In genomic region chr11:64793271-64794160, GRCh38 we compare ENCODE assay signal across 13 cellular contexts. TPM values are rescaled to one million over a fixed set of nuclear protein-coding genes. Genes with fewer than 3 reads are reported as not detected.
DNase-seq lines count a peak whose midpoint lies in the region; ATAC-seq and TF ChIP-seq lines count a peak whose summit lies in the region.
"Had no signal": no experiment of that assay in that cellular context is flagged by ENCODE, and none has a peak within 500 bp of the region (broad histone marks: within the 10 kb centered on the region; RNA-seq: fewer than 3 reads in every experiment).

No MANE protein-coding gene starts in this region.

- H3K9me3 ChIP-seq in gastroesophageal sphincter (no peaks in the 10 kb centered on the region), spleen (no peaks in the 10 kb centered on the region)
- H3K9me3 ChIP-seq: neutrophil, stomach had no signal

- no peak for TF ChIP-seq EP300 in gastroesophageal sphincter (IDR thresholded peaks at IDR 0.05)

- H3K27me3 ChIP-seq in gastroesophageal sphincter, result no peaks in the 10 kb centered on the region
- no peaks in the 10 kb centered on the region for H3K27me3 ChIP-seq in spleen (replicated peaks in 1 of 7)
- H3K27me3 ChIP-seq: neutrophil, stomach had no signal

- TF ChIP-seq POLR2A in gastroesophageal sphincter (IDR thresholded peaks at IDR 0.05) (no peak), spleen (IDR thresholded peaks at IDR 0.05) (no peak)

- ATAC-seq in gastroesophageal sphincter, result peak; percentile 40
- no peak for ATAC-seq in GM19395 (IDR thresholded peaks at IDR 0.05; ENCODE audit: unreplicated experiment)
- no peak for ATAC-seq in HG03432 (IDR thresholded peaks at IDR 0.05; ENCODE audit: unreplicated experiment)
- no peak for ATAC-seq in GM21723 (IDR thresholded peaks at IDR 0.05; ENCODE audit: unreplicated experiment)

- H3K36me3 ChIP-seq in gastroesophageal sphincter, result peaks cover 0 to 76% of the 10 kb centered on the region in 2 donors
- H3K36me3 ChIP-seq in spleen, result peaks cover 0 to 96% (median 54%) of the 10 kb centered on the region in 6 donors

- H3K4me1 ChIP-seq in gastroesophageal sphincter (no peaks in the 10 kb centered on the region), spleen (peaks cover 6 to 73% (median 49%) of the 10 kb centered on the region in 6 donors)
- H3K4me1 ChIP-seq: stomach had no signal

- H3K27me3 Mint-ChIP-seq in activated naive CD4-positive, alpha-beta T cell treated with anti-CD3 and anti-CD28 coated beads for 36 hours (ENCODE audit: low read depth), result no peaks in the 10 kb centered on the region
- H3K27me3 Mint-ChIP-seq: dendritic cell treated with granulocyte-macrophage colony-stimulating factor and Interleukin-4, amounts not matched to agents 40 ng/mL and 50 ng/mL, for 4 days had no signal

- 61 to 65% methylated on average over 6 of the region's 11 CpGs for WGBS in gastroesophageal sphincter (ENCODE audit: low coverage in 1 of 2), 2 donors
- WGBS in spleen, 5 donors, result 31 to 49% (median 41%) methylated on average over 10 to 11 of the region's 11 CpGs

- peaks cover 11% of the 10 kb centered on the region for H3K36me3 Mint-ChIP-seq in activated naive CD4-positive, alpha-beta T cell treated with anti-CD3 and anti-CD28 coated beads for 36 hours (ENCODE audit: low read depth)

- peaks cover 24% of the 10 kb centered on the region for H3K4me1 Mint-ChIP-seq in activated naive CD4-positive, alpha-beta T cell treated with anti-CD3 and anti-CD28 coated beads for 36 hours (ENCODE audit: low read depth)

- intact Hi-C loops in activated naive CD4-positive, alpha-beta T cell treated with anti-CD3 and anti-CD28 coated beads for 36 hours (cut with micrococcal nuclease), result no loop called here
- intact Hi-C loops in spleen (cut with DNase I; ENCODE audit: low total_unique reads), result no loop called here

- no peak for DNase-seq in activated naive CD4-positive, alpha-beta T cell treated with anti-CD3 and anti-CD28 coated beads for 36 hours
- no peak for DNase-seq in activated naive CD4-positive, alpha-beta T cell treated with anti-CD3 and anti-CD28 coated beads, Interleukin-2, amount 50 U/mL, for 16 hours
- peak; percentile 61 for DNase-seq in UCSD-AML1 (lab: John Stamatoyannopoulos, UW; ENCODE audit: unreplicated experiment)
- DNase-seq in spleen, result peak; percentile 83
- DNase-seq: GDM1, NCI-H2171, stomach had no signal

- H3K27ac ChIP-seq in gastroesophageal sphincter (peak overlapping the region in 2 of 4 donors; percentile 16 to 24), spleen (peak overlapping the region; percentile 60 to 94 (median 84))
- H3K27ac ChIP-seq: neutrophil had no signal

- H3K4me3 ChIP-seq in gastroesophageal sphincter (no peak overlapping the region), spleen (no peak overlapping the region)
- H3K4me3 ChIP-seq: stomach had no signal

- peak overlapping the region; percentile 54 for H3K27ac Mint-ChIP-seq in activated naive CD4-positive, alpha-beta T cell treated with anti-CD3 and anti-CD28 coated beads for 36 hours
- H3K27ac Mint-ChIP-seq: dendritic cell treated with granulocyte-macrophage colony-stimulating factor and Interleukin-4, amounts not matched to agents 40 ng/mL and 50 ng/mL, for 4 days had no signal

- no peak for TF ChIP-seq CTCF in gastroesophageal sphincter (IDR thresholded peaks at IDR 0.05)
- TF ChIP-seq CTCF in spleen (IDR thresholded peaks at IDR 0.05 in 8 of 11, conservative IDR thresholded peaks at IDR 0.05 in 3 of 11), result no peak

- CTCF ChIA-PET in activated naive CD4-positive, alpha-beta T cell treated with anti-CD3 and anti-CD28 coated beads for 36 hours (lab: Charles Lee), result no interaction called here

- H3K4me3 Mint-ChIP-seq in activated naive CD4-positive, alpha-beta T cell treated with anti-CD3 and anti-CD28 coated beads for 36 hours, result no peak overlapping the region
- H3K4me3 Mint-ChIP-seq: dendritic cell treated with granulocyte-macrophage colony-stimulating factor and Interleukin-4, amounts not matched to agents 40 ng/mL and 50 ng/mL, for 4 days had no signal

- no peaks in the 10 kb centered on the region for H3K9me3 Mint-ChIP-seq in activated naive CD4-positive, alpha-beta T cell treated with anti-CD3 and anti-CD28 coated beads for 36 hours
- H3K9me3 Mint-ChIP-seq: dendritic cell treated with granulocyte-macrophage colony-stimulating factor and Interleukin-4, amounts not matched to agents 40 ng/mL and 50 ng/mL, for 4 days had no signal

RNA-seq across cellular contexts. Expression of gene MAP4K2, which starts 9.5 kb away (rescaled TPM):
- total RNA-seq in activated naive CD4-positive, alpha-beta T cell treated with anti-CD3 and anti-CD28 coated beads for 36 hours, result 10 to 100 TPM; 69.5 to 73.9 TPM
- total RNA-seq in gastroesophageal sphincter (10 to 100 TPM; 17.6 to 24.0 (median 19.6) TPM), spleen (100 to 1,000 TPM in 1 of 7 donors, 10 to 100 TPM in 6; 41.5 to 106 (median 57.4) TPM)
- polyA plus RNA-seq in spleen, result 10 to 100 TPM; 40.8 to 70.8 (median 63.8) TPM

RNA-seq across cellular contexts. Expression of gene SF1, which starts 15.2 kb away (rescaled TPM):
- 100 to 1,000 TPM; 303 to 320 TPM for total RNA-seq in activated naive CD4-positive, alpha-beta T cell treated with anti-CD3 and anti-CD28 coated beads for 36 hours
- total RNA-seq in gastroesophageal sphincter, result 100 to 1,000 TPM; 187 to 314 (median 253) TPM
- 100 to 1,000 TPM; 359 to 585 (median 458) TPM for total RNA-seq in spleen
- 100 to 1,000 TPM in 2 of 3 donors, 10 to 100 TPM in 1; 54.2 to 140 (median 121) TPM for polyA plus RNA-seq in spleen

RNA-seq across cellular contexts. Expression of gene MEN1, which starts 16.8 kb away (rescaled TPM):
- total RNA-seq in activated naive CD4-positive, alpha-beta T cell treated with anti-CD3 and anti-CD28 coated beads for 36 hours, result 10 to 100 TPM; 23.9 TPM
- total RNA-seq in gastroesophageal sphincter (10 to 100 TPM in 2 of 4 donors, 1 to 10 TPM in 2; 7.1 to 20.9 (median 11.6) TPM), spleen (10 to 100 TPM; 20.1 to 33.6 (median 28.2) TPM)
- 10 to 100 TPM; 17.8 to 27.6 (median 20.5) TPM for polyA plus RNA-seq in spleen

RNA-seq across cellular contexts. Expression of gene PYGM, which starts 33.7 kb away (rescaled TPM):
- under 1 TPM; 0.64 to 0.89 TPM for total RNA-seq in activated naive CD4-positive, alpha-beta T cell treated with anti-CD3 and anti-CD28 coated beads for 36 hours
- total RNA-seq in gastroesophageal sphincter (10 to 100 TPM; 10.5 to 55.2 (median 32.8) TPM), spleen (1 to 10 TPM; 2.7 to 7.2 (median 5.1) TPM)
- 1 to 10 TPM; 1.7 to 2.4 (median 2.1) TPM for polyA plus RNA-seq in spleen

RNA-seq across cellular contexts. Expression of gene RASGRP2, which starts 49.6 kb away (rescaled TPM):
- total RNA-seq in activated naive CD4-positive, alpha-beta T cell treated with anti-CD3 and anti-CD28 coated beads for 36 hours, result 1 to 10 TPM; 5.2 to 5.6 TPM
- total RNA-seq in gastroesophageal sphincter (10 to 100 TPM; 34.5 to 84.9 (median 41.1) TPM), spleen (100 to 1,000 TPM; 148 to 242 (median 206) TPM)
- polyA plus RNA-seq in spleen, result 100 to 1,000 TPM; 216 to 283 (median 252) TPM

Comparison
In these comparisons a context has a peak if more than half of its experiments do, and no peak if none do; other contexts are left out.
1. DNase-seq: peak in UCSD-AML1 (single experiment) and spleen (single experiment); none in activated naive CD4-positive, alpha-beta T cell treated with anti-CD3 and anti-CD28 coated beads for 36 hours (single experiment) and activated naive CD4-positive, alpha-beta T cell treated with anti-CD3 and anti-CD28 coated beads, Interleukin-2, amount 50 U/mL, for 16 hours (single experiment).